In genomic region chr13:45325806-45326205, GRCh38 we compare ENCODE assay signal across 11 cellular contexts. TPM values are rescaled to one million over a fixed set of nuclear protein-coding genes. Genes with fewer than 3 reads are reported as not detected.
DNase-seq lines count a peak whose midpoint lies in the region; ATAC-seq lines count a peak whose summit lies in the region.
"Had no signal": no experiment of that assay in that cellular context is flagged by ENCODE, and none has a peak within 500 bp of the region (broad histone marks: within the 10 kb centered on the region; RNA-seq: fewer than 3 reads in every experiment).

No MANE protein-coding gene starts in this region.

- H4K20me1 ChIP-seq in GM23248 (ENCODE audit: insufficient read depth) = no peaks in the 10 kb centered on the region

- H3K27ac Mint-ChIP-seq in activated T-helper 17 cell treated with anti-CD3 and anti-CD28 coated beads, Interleukin-2, amount 50 U/mL, for 72 hours = no peak overlapping the region
- H3K27ac Mint-ChIP-seq in stimulated activated effector memory CD8-positive, alpha-beta T cell treated with anti-CD3 and anti-CD28 coated beads, Interleukin-12 subunit alpha, Interleukin-12 subunit beta, amount 100 ng/mL, for 72 hours = no peak overlapping the region
- H3K27ac Mint-ChIP-seq: memory B cell; stimulated activated naive CD8-positive, alpha-beta T cell treated with anti-CD3 and anti-CD28 coated beads, Interleukin-15, Interleukin-2, amounts not matched to agents 100 ng/mL and 50 ng/mL, for 24 hours had no signal

- no peaks in the 10 kb centered on the region for H3K9me3 Mint-ChIP-seq in activated T-helper 17 cell treated with anti-CD3 and anti-CD28 coated beads, Interleukin-2, amount 50 U/mL, for 72 hours
- H3K9me3 Mint-ChIP-seq in stimulated activated effector memory CD8-positive, alpha-beta T cell treated with anti-CD3 and anti-CD28 coated beads, Interleukin-12 subunit alpha, Interleukin-12 subunit beta, amount 100 ng/mL, for 72 hours = no peaks in the 10 kb centered on the region
- H3K9me3 Mint-ChIP-seq: memory B cell; stimulated activated naive CD8-positive, alpha-beta T cell treated with anti-CD3 and anti-CD28 coated beads, Interleukin-15, Interleukin-2, amounts not matched to agents 100 ng/mL and 50 ng/mL, for 24 hours had no signal

- 17 to 21% methylated on average over 4 of the region's 4 CpGs for WGBS in GM23248 (ENCODE audit: low coverage in 1 of 2, low lambda C conversion rate in 2 of 2, missing lambda C conversion rate in 2 of 2), 2 experiments
- 34% methylated on average over 4 of the region's 4 CpGs for WGBS in right cardiac atrium

- no peaks in the 10 kb centered on the region for H3K36me3 ChIP-seq in GM23248 (ENCODE audit: low read depth)

- peak overlapping the region; percentile 65 for H3K4me2 ChIP-seq in GM23248 (ENCODE audit: unreplicated experiment)

- H3K4me3 ChIP-seq in GM23248 (no peak overlapping the region), right cardiac atrium (ENCODE audit: low read length) (no peak overlapping the region)

- intact Hi-C loops in right cardiac atrium (cut with DNase I) = no loop called here

- no peaks in the 10 kb centered on the region for H3K27me3 Mint-ChIP-seq in activated T-helper 17 cell treated with anti-CD3 and anti-CD28 coated beads, Interleukin-2, amount 50 U/mL, for 72 hours
- H3K27me3 Mint-ChIP-seq: memory B cell; stimulated activated naive CD8-positive, alpha-beta T cell treated with anti-CD3 and anti-CD28 coated beads, Interleukin-15, Interleukin-2, amounts not matched to agents 100 ng/mL and 50 ng/mL, for 24 hours had no signal

- no peak overlapping the region for H3K4me3 Mint-ChIP-seq in activated T-helper 17 cell treated with anti-CD3 and anti-CD28 coated beads, Interleukin-2, amount 50 U/mL, for 72 hours
- no peak overlapping the region for H3K4me3 Mint-ChIP-seq in stimulated activated effector memory CD8-positive, alpha-beta T cell treated with anti-CD3 and anti-CD28 coated beads, Interleukin-12 subunit alpha, Interleukin-12 subunit beta, amount 100 ng/mL, for 72 hours
- H3K4me3 Mint-ChIP-seq: memory B cell; stimulated activated naive CD8-positive, alpha-beta T cell treated with anti-CD3 and anti-CD28 coated beads, Interleukin-15, Interleukin-2, amounts not matched to agents 100 ng/mL and 50 ng/mL, for 24 hours had no signal

- peaks cover 15% of the 10 kb centered on the region for H3K4me1 Mint-ChIP-seq in activated T-helper 17 cell treated with anti-CD3 and anti-CD28 coated beads, Interleukin-2, amount 50 U/mL, for 72 hours
- peaks cover 27% of the 10 kb centered on the region for H3K4me1 Mint-ChIP-seq in stimulated activated effector memory CD8-positive, alpha-beta T cell treated with anti-CD3 and anti-CD28 coated beads, Interleukin-12 subunit alpha, Interleukin-12 subunit beta, amount 100 ng/mL, for 72 hours
- H3K4me1 Mint-ChIP-seq: memory B cell had no signal

- in situ Hi-C loops in GM23248 (cut with MboI) = no loop called here

- peak overlapping the region; percentile 76 for H3K27ac ChIP-seq in GM23248
- peak overlapping the region; percentile 92 for H3K27ac ChIP-seq in right cardiac atrium (ENCODE audit: low read length)

- peaks cover 50% of the 10 kb centered on the region for H3F3A ChIP-seq in GM23248 (ENCODE audit: insufficient read depth)

- H3K9me2 ChIP-seq in GM23248 (ENCODE audit: insufficient read depth) = no peaks in the 10 kb centered on the region

- H2AFZ ChIP-seq in GM23248 = no peak overlapping the region

- H3K36me3 Mint-ChIP-seq in activated T-helper 17 cell treated with anti-CD3 and anti-CD28 coated beads, Interleukin-2, amount 50 U/mL, for 72 hours (ENCODE audit: low read depth) = no peaks in the 10 kb centered on the region
- no peaks in the 10 kb centered on the region for H3K36me3 Mint-ChIP-seq in stimulated activated effector memory CD8-positive, alpha-beta T cell treated with anti-CD3 and anti-CD28 coated beads, Interleukin-12 subunit alpha, Interleukin-12 subunit beta, amount 100 ng/mL, for 72 hours
- H3K36me3 Mint-ChIP-seq: memory B cell had no signal

- H3K27me3 ChIP-seq in GM23248 (replicated peaks; ENCODE audit: insufficient read depth) = no peaks in the 10 kb centered on the region
- no peaks in the 10 kb centered on the region for H3K27me3 ChIP-seq in right cardiac atrium (ENCODE audit: control insufficient read depth, insufficient read depth)

- no peaks in the 10 kb centered on the region for H3K79me2 ChIP-seq in GM23248 (ENCODE audit: insufficient read depth)

- DNase-seq in GM23248 (peak; percentile 94), right cardiac atrium (peak; percentile 73 to 82 (median 79)), NCI-H1417 (lab: John Stamatoyannopoulos, UW) (no peak)
- DNase-seq in stimulated activated effector memory CD8-positive, alpha-beta T cell treated with anti-CD3 and anti-CD28 coated beads, Interleukin-12 subunit alpha, Interleukin-12 subunit beta, amount 100 ng/mL, for 72 hours (ENCODE audit: low spot score in 2 of 2) = no peak
- DNase-seq: NCI-H1105 treated with DMSO at 0.1 percent for 48 hours had no signal

- H3K4me1 ChIP-seq in GM23248 (ENCODE audit: insufficient read depth) (peaks cover 32% of the 10 kb centered on the region), right cardiac atrium (ENCODE audit: control insufficient read depth, insufficient read depth, low read length) (peaks cover 11% of the 10 kb centered on the region)

- peak overlapping the region; percentile 47 for H3K9ac ChIP-seq in GM23248

- H3K9me3 ChIP-seq in GM23248 (ENCODE audit: low read depth) (no peaks in the 10 kb centered on the region), right cardiac atrium (ENCODE audit: control insufficient read depth, low read length) (no peaks in the 10 kb centered on the region)

- ATAC-seq in activated T-helper 17 cell treated with anti-CD3 and anti-CD28 coated beads, Interleukin-2, amount 50 U/mL, for 72 hours (replicated peaks) = peak; percentile 35
- ATAC-seq in right cardiac atrium (peak; percentile 80 to 88), GM19023 (IDR thresholded peaks at IDR 0.05; ENCODE audit: unreplicated experiment) (no peak), HG03571 (IDR thresholded peaks at IDR 0.05; ENCODE audit: unreplicated experiment) (no peak), HG03565 (IDR thresholded peaks at IDR 0.05; ENCODE audit: unreplicated experiment) (no peak)
- peak; percentile 36 for ATAC-seq in stimulated activated effector memory CD8-positive, alpha-beta T cell treated with anti-CD3 and anti-CD28 coated beads, Interleukin-12 subunit alpha, Interleukin-12 subunit beta, amount 100 ng/mL, for 72 hours

RNA-seq across cellular contexts. Expression of gene TPT1, which starts 15.2 kb away (rescaled TPM):
- 2,021 and 2,164 TPM in 2 replicates for total RNA-seq in GM23248 (2014; rRNA removed; shearing (Covaris generic))
- polyA plus RNA-seq in GM23248 (2016; fragmentation: Nextera tagmentation; extraction: Ambion mirVana) (1,100 and 1,151 TPM in 2 replicates), right cardiac atrium (8,085 TPM)
- total RNA-seq in activated T-helper 17 cell treated with anti-CD3 and anti-CD28 coated beads, Interleukin-2, amount 50 U/mL, for 72 hours = 1,000 to 10,000 TPM; 3,139 to 4,606 TPM
- total RNA-seq in right cardiac atrium = 1,000 to 10,000 TPM; 3,534 to 4,755 (median 4,285) TPM

Comparison
In these comparisons a context has a peak if more than half of its experiments do, and no peak if none do; other contexts are left out.
1. DNase-seq: peak in GM23248 (single experiment) and right cardiac atrium (3 of 3); none in stimulated activated effector memory CD8-positive, alpha-beta T cell treated with anti-CD3 and anti-CD28 coated beads, Interleukin-12 subunit alpha, Interleukin-12 subunit beta, amount 100 ng/mL, for 72 hours (0 of 2) and NCI-H1417 (0 of 3).
2. ATAC-seq: peak in activated T-helper 17 cell treated with anti-CD3 and anti-CD28 coated beads, Interleukin-2, amount 50 U/mL, for 72 hours (single experiment), right cardiac atrium (2 of 2) and stimulated activated effector memory CD8-positive, alpha-beta T cell treated with anti-CD3 and anti-CD28 coated beads, Interleukin-12 subunit alpha, Interleukin-12 subunit beta, amount 100 ng/mL, for 72 hours (single experiment); none in GM19023 (single experiment), HG03571 (single experiment) and HG03565 (single experiment).